Comparison of ENCODE assay signal across 8 cellular contexts in the genomic region with DNA sequence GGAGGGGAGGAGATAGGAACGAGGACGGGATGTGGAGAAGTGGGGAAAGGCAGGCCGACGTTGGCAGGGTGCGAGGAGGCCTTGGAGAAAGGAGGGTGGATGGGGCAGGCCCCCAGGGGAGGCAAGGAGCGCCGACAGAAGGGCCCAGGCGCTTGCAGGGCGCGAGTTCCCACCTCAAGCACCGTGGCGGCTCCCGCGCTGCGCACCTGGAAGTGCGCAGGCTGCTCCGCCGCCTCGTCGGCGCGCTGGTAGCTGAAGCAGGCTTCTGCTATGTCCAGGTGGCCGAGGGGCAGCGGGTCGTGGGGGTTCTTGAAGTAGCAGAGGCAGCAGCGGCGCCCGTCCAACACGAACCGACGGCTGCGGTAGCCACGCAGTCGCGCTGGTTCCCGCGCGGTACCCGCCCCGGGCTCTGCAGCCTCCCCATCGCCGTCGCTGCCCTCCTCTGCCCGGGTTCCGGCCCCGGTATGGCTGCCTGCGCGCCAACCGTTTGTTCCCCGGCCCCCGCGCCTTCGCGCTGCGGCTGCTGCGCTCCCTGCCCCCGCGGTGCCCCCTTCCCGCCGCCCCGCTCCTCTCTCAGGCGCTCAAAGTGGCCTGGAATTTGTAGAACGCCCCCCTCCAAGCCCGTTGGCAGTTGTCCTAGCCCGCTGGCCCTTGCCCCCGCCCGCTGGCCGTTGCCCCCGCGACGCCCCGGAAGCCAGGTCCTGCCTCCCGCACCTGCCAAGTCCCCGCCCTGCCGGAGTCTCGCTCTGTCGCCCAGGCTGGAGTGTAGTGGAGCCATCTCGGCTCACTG. TPM values are rescaled to one million over a fixed set of nuclear protein-coding genes. Genes with fewer than 3 reads are reported as not detected.
A peak's percentile ranks its signal among the peaks of the same experiment; 100 is the strongest.
DNase-seq lines count a peak whose midpoint lies in the region; ATAC-seq and TF ChIP-seq lines count a peak whose summit lies in the region.

No MANE protein-coding gene starts in this region.

- in situ Hi-C loops in KBM-7 (cut with MboI; ENCODE audit: low pct_unique_long_range_greater_than_20kb, low sequenced_read_pairs), result no loop called here

- no peak overlapping the region for H3K27ac ChIP-seq in SK-N-MC
- no peak overlapping the region for H3K27ac ChIP-seq in right cardiac atrium (ENCODE audit: low read length)
- H3K27ac ChIP-seq in sigmoid colon, result peak overlapping the region; percentile 85 to 92 (median 91)

- no peak overlapping the region for H3K9ac ChIP-seq in SK-N-MC (ENCODE audit: insufficient read length)

- no peaks in the 10 kb centered on the region for H3K9me3 ChIP-seq in SK-N-MC (ENCODE audit: low read depth, low read length)
- H3K9me3 ChIP-seq in right cardiac atrium (ENCODE audit: control insufficient read depth, low read length), result no peaks in the 10 kb centered on the region
- no peaks in the 10 kb centered on the region for H3K9me3 ChIP-seq in sigmoid colon

- peaks cover 12 to 22% of the 10 kb centered on the region in 2 donors for H3K36me3 Mint-ChIP-seq in activated naive CD4-positive, alpha-beta T cell treated with anti-CD3 and anti-CD28 coated beads, Interleukin-2, amount 50 U/mL, for 72 hours

- H3K9me3 Mint-ChIP-seq in activated naive CD4-positive, alpha-beta T cell treated with anti-CD3 and anti-CD28 coated beads, Interleukin-2, amount 50 U/mL, for 72 hours, result no peaks in the 10 kb centered on the region

- no peak for TF ChIP-seq POLR2A in sigmoid colon (IDR thresholded peaks at IDR 0.05)

- H3K27me3 ChIP-seq in right cardiac atrium (ENCODE audit: control insufficient read depth, insufficient read depth) (no peaks in the 10 kb centered on the region), sigmoid colon (no peaks in the 10 kb centered on the region)

- H3K4me1 ChIP-seq in right cardiac atrium (ENCODE audit: control insufficient read depth, insufficient read depth, low read length) (no peaks in the 10 kb centered on the region), sigmoid colon (peaks cover 0 to 27% (median 17%) of the 10 kb centered on the region in 4 donors)

- H3K36me3 ChIP-seq in SK-N-MC (ENCODE audit: insufficient read depth, low read length), result peaks cover under 1% of the 10 kb centered on the region
- peaks cover 0 to 6% (median 0%) of the 10 kb centered on the region in 4 donors for H3K36me3 ChIP-seq in sigmoid colon

- TF ChIP-seq EP300 in sigmoid colon (IDR thresholded peaks at IDR 0.05), result no peak

- WGBS in right cardiac atrium, result 3% methylated on average over 78 of the region's 78 CpGs
- 0 to 1% methylated on average over 78 of the region's 78 CpGs for WGBS in sigmoid colon, 2 donors

- H3K27ac Mint-ChIP-seq in activated naive CD4-positive, alpha-beta T cell treated with anti-CD3 and anti-CD28 coated beads, Interleukin-2, amount 50 U/mL, for 72 hours, result peak overlapping the region; percentile 96 to 98

- peak; percentile 71 for DNase-seq in ELF-1 (ENCODE audit: low read depth, low spot score)
- peak; percentile 56 for DNase-seq in KBM-7
- DNase-seq in SK-N-MC (ENCODE audit: low read depth, low spot score), result no peak
- DNase-seq in activated naive CD4-positive, alpha-beta T cell treated with anti-CD3 and anti-CD28 coated beads, Interleukin-2, amount 50 U/mL, for 72 hours (ENCODE audit: low spot score in 2 of 2), result peak; percentile 75 to 80
- peak; percentile 74 to 89 (median 87) for DNase-seq in right cardiac atrium
- DNase-seq in sigmoid colon, result peak; percentile 83
- DNase-seq in amniotic stem cell (lab: John Stamatoyannopoulos, UW), result no peak

- TF ChIP-seq CTCF in sigmoid colon (IDR thresholded peaks at IDR 0.05), result no peak

- ATAC-seq in GM21737 (IDR thresholded peaks at IDR 0.05; ENCODE audit: unreplicated experiment) (peak; percentile 65), right cardiac atrium (peak; percentile 82 to 84)
- ATAC-seq in activated naive CD4-positive, alpha-beta T cell treated with anti-CD3 and anti-CD28 coated beads, Interleukin-2, amount 50 U/mL, for 72 hours, result peak; percentile 76 to 81

- H3K4me3 ChIP-seq in SK-N-MC, result peak overlapping the region; percentile 95
- peak overlapping the region; percentile 100 for H3K4me3 ChIP-seq in right cardiac atrium (ENCODE audit: low read length)
- H3K4me3 ChIP-seq in sigmoid colon, result peak overlapping the region; percentile 58 to 85 (median 70)

- intact Hi-C loops in right cardiac atrium (cut with DNase I) (loop anchor here in 3 of 4 donors (5.0 kb wide), 3 partner anchors 37 to 57 kb away; a partner anchor contains a TSS), sigmoid colon (cut with DNase I) (loop anchor here (2.0 to 10.0 kb wide), 5 partner anchors 35 to 125 kb away; a partner anchor contains a TSS)

RNA-seq across cellular contexts. Expression of a gene that starts 1.1 kb away (rescaled TPM):
- 10 to 100 TPM; 28.9 to 39.6 TPM for total RNA-seq in activated naive CD4-positive, alpha-beta T cell treated with anti-CD3 and anti-CD28 coated beads, Interleukin-2, amount 50 U/mL, for 72 hours
- total RNA-seq in right cardiac atrium (10 to 100 TPM; 19.0 to 29.9 (median 23.6) TPM), sigmoid colon (10 to 100 TPM in 3 of 4 donors, 1 to 10 TPM in 1; 9.1 to 31.4 (median 23.3) TPM)
- polyA plus RNA-seq in right cardiac atrium (19.2 TPM), sigmoid colon (10 to 100 TPM; 21.7 to 37.5 (median 34.8) TPM)

RNA-seq across cellular contexts. Expression of a gene that starts 56.9 kb away (rescaled TPM):
- 10 to 100 TPM; 31.6 to 42.1 TPM for total RNA-seq in activated naive CD4-positive, alpha-beta T cell treated with anti-CD3 and anti-CD28 coated beads, Interleukin-2, amount 50 U/mL, for 72 hours
- total RNA-seq in right cardiac atrium, result 10 to 100 TPM; 13.8 to 20.1 (median 15.9) TPM
- 6.5 TPM for polyA plus RNA-seq in right cardiac atrium
- total RNA-seq in sigmoid colon, result 10 to 100 TPM; 33.3 to 41.7 (median 36.4) TPM
- 10 to 100 TPM in 1 of 3 donors, 1 to 10 TPM in 2; 6.0 to 21.7 (median 9.3) TPM for polyA plus RNA-seq in sigmoid colon

Comparison
In these comparisons a context has a peak if more than half of its experiments do, and no peak if none do; other contexts are left out.
1. DNase-seq: peak in ELF-1 (single experiment), KBM-7 (single experiment), activated naive CD4-positive, alpha-beta T cell treated with anti-CD3 and anti-CD28 coated beads, Interleukin-2, amount 50 U/mL, for 72 hours (2 of 2), right cardiac atrium (3 of 3) and sigmoid colon (single experiment); none in SK-N-MC (single experiment) and amniotic stem cell (single experiment).
2. H3K27ac ChIP-seq: peak in sigmoid colon (4 of 4); none in SK-N-MC (single experiment) and right cardiac atrium (single experiment).
3. Peak in every context shown above with its lines, with median percentiles within 50 percentile points of each other: ATAC-seq and H3K4me3 ChIP-seq.